ENCODE assay signal across 8 cellular contexts in genomic region chr12:7162691-7163114, GRCh38. TPM values are rescaled to one million over a fixed set of nuclear protein-coding genes. Genes with fewer than 3 reads are reported as not detected.
A peak's percentile ranks its signal among the peaks of the same experiment; 100 is the strongest.
DNase-seq lines count a peak whose midpoint lies in the region; ATAC-seq and TF ChIP-seq lines count a peak whose summit lies in the region.

No MANE protein-coding gene starts in this region.

- peak; percentile 56 for DNase-seq in activated naive CD4-positive, alpha-beta T cell treated with anti-CD3 and anti-CD28 coated beads for 36 hours
- DNase-seq in activated naive CD4-positive, alpha-beta T cell (lab: John Stamatoyannopoulos, UW) = no peak
- DNase-seq in NCI-H748 treated with DMSO at 0.1 percent for 48 hours (lab: John Stamatoyannopoulos, UW) = peak; percentile 51
- DNase-seq in T47D (ENCODE audit: low read depth in 1 of 2, low spot score in 1 of 2) = peak; percentile 9 to 62
- DNase-seq in left lung = no peak
- peak; percentile 15 to 28 for DNase-seq in stimulated activated naive CD8-positive, alpha-beta T cell treated with anti-CD3 and anti-CD28 coated beads, Interleukin-15, amount 100 ng/mL, for 72 hours
- DNase-seq in SKM-1 (lab: John Stamatoyannopoulos, UW; ENCODE audit: unreplicated experiment) = no peak

- peaks cover 0 to 16% of the 10 kb centered on the region in 2 donors for H3K27me3 ChIP-seq in left lung

- peaks cover 4% of the 10 kb centered on the region for H3K9me3 Mint-ChIP-seq in activated naive CD4-positive, alpha-beta T cell treated with anti-CD3 and anti-CD28 coated beads for 36 hours
- peaks cover 8 to 13% of the 10 kb centered on the region in 2 donors for H3K9me3 Mint-ChIP-seq in stimulated activated naive CD8-positive, alpha-beta T cell treated with anti-CD3 and anti-CD28 coated beads, Interleukin-15, amount 100 ng/mL, for 72 hours

- intact Hi-C loops in activated naive CD4-positive, alpha-beta T cell treated with anti-CD3 and anti-CD28 coated beads for 36 hours (cut with micrococcal nuclease) = loop anchor here (1.0 kb wide), 1 partner anchor 26 kb away; no protein-coding TSS in a partner anchor
- intact Hi-C loops in left lung (cut with DNase I) = no loop called here

- peaks cover 7% of the 10 kb centered on the region for H3K27me3 Mint-ChIP-seq in activated naive CD4-positive, alpha-beta T cell treated with anti-CD3 and anti-CD28 coated beads for 36 hours (ENCODE audit: low read depth)
- H3K27me3 Mint-ChIP-seq in stimulated activated naive CD8-positive, alpha-beta T cell treated with anti-CD3 and anti-CD28 coated beads, Interleukin-15, amount 100 ng/mL, for 72 hours = peaks cover 36% of the 10 kb centered on the region

- peaks cover 1% of the 10 kb centered on the region for H3K36me3 Mint-ChIP-seq in activated naive CD4-positive, alpha-beta T cell treated with anti-CD3 and anti-CD28 coated beads for 36 hours (ENCODE audit: low read depth)

- TF ChIP-seq CTCF in left lung (IDR thresholded peaks at IDR 0.05) = peak; percentile 44 to 59

- H3K36me3 ChIP-seq in left lung = peaks cover 0 to 13% of the 10 kb centered on the region in 2 donors

- ATAC-seq in left lung (peak; percentile 94), GM21447 (IDR thresholded peaks at IDR 0.05; ENCODE audit: unreplicated experiment) (no peak)
- peak; percentile 73 for ATAC-seq in stimulated activated naive CD8-positive, alpha-beta T cell treated with anti-CD3 and anti-CD28 coated beads, Interleukin-15, amount 100 ng/mL, for 72 hours

- H3K4me1 Mint-ChIP-seq in activated naive CD4-positive, alpha-beta T cell treated with anti-CD3 and anti-CD28 coated beads for 36 hours (ENCODE audit: low read depth) = peaks cover 8% of the 10 kb centered on the region
- peaks cover 11% of the 10 kb centered on the region for H3K4me1 Mint-ChIP-seq in stimulated activated naive CD8-positive, alpha-beta T cell treated with anti-CD3 and anti-CD28 coated beads, Interleukin-15, amount 100 ng/mL, for 72 hours

- in situ Hi-C loops in T47D (cut with HindIII; ENCODE audit: low pct_unique_long_range_greater_than_20kb, low sequenced_read_pairs) = no loop called here

- peak overlapping the region; percentile 44 for H3K4me3 Mint-ChIP-seq in activated naive CD4-positive, alpha-beta T cell treated with anti-CD3 and anti-CD28 coated beads for 36 hours
- peak overlapping the region; percentile 6 to 76 for H3K4me3 Mint-ChIP-seq in stimulated activated naive CD8-positive, alpha-beta T cell treated with anti-CD3 and anti-CD28 coated beads, Interleukin-15, amount 100 ng/mL, for 72 hours

- H3K9me3 ChIP-seq in left lung = peaks cover 0 to 5% of the 10 kb centered on the region in 2 donors

- H3K4me3 ChIP-seq in left lung = no peak overlapping the region

- CTCF ChIA-PET in activated naive CD4-positive, alpha-beta T cell treated with anti-CD3 and anti-CD28 coated beads for 36 hours (lab: Charles Lee) = interaction anchor here (0.5 to 1.8 kb wide), 8 partner anchors 10 to 478 kb away, joined by 3 to 9 read pairs (median 4); partner anchors contain the start of gene PEX5

- H3K27ac ChIP-seq in left lung = no peak overlapping the region

- no peak overlapping the region for H3K27ac Mint-ChIP-seq in activated naive CD4-positive, alpha-beta T cell treated with anti-CD3 and anti-CD28 coated beads for 36 hours
- no peak overlapping the region for H3K27ac Mint-ChIP-seq in stimulated activated naive CD8-positive, alpha-beta T cell treated with anti-CD3 and anti-CD28 coated beads, Interleukin-15, amount 100 ng/mL, for 72 hours

- no peaks in the 10 kb centered on the region for H3K4me1 ChIP-seq in left lung

RNA-seq across cellular contexts. Expression of gene PEX5, which starts 26.8 kb away (rescaled TPM):
- total RNA-seq in activated naive CD4-positive, alpha-beta T cell treated with anti-CD3 and anti-CD28 coated beads for 36 hours = 10 to 100 TPM; 29.7 to 30.9 TPM
- 10 to 100 TPM; 34.1 to 36.5 TPM for total RNA-seq in left lung

RNA-seq across cellular contexts. Expression of gene CLSTN3, which starts 32.5 kb away (rescaled TPM):
- 10 to 100 TPM; 18.3 to 21.8 TPM for total RNA-seq in activated naive CD4-positive, alpha-beta T cell treated with anti-CD3 and anti-CD28 coated beads for 36 hours
- 10 to 100 TPM; 30.3 to 45.8 TPM for total RNA-seq in left lung

RNA-seq across cellular contexts. Expression of gene RBP5, which starts 34.0 kb away (rescaled TPM):
- total RNA-seq in activated naive CD4-positive, alpha-beta T cell treated with anti-CD3 and anti-CD28 coated beads for 36 hours = under 1 TPM in 1 of 2 experiments, not detected in 1; 0.57 TPM
- 1 to 10 TPM; 1.2 to 2.3 TPM for total RNA-seq in left lung

RNA-seq across cellular contexts. Expression of gene C1RL, which starts 53.7 kb away (rescaled TPM):
- total RNA-seq in activated naive CD4-positive, alpha-beta T cell treated with anti-CD3 and anti-CD28 coated beads for 36 hours = 10 to 100 TPM; 10.3 to 11.5 TPM
- 10 to 100 TPM; 65.9 to 72.7 TPM for total RNA-seq in left lung

Comparison
In these comparisons a context has a peak if more than half of its experiments do, and no peak if none do; other contexts are left out.
1. DNase-seq: peak in activated naive CD4-positive, alpha-beta T cell treated with anti-CD3 and anti-CD28 coated beads for 36 hours (single experiment), NCI-H748 treated with DMSO at 0.1 percent for 48 hours (single experiment), T47D (2 of 2) and stimulated activated naive CD8-positive, alpha-beta T cell treated with anti-CD3 and anti-CD28 coated beads, Interleukin-15, amount 100 ng/mL, for 72 hours (2 of 2); none in activated naive CD4-positive, alpha-beta T cell (0 of 4), left lung (0 of 2) and SKM-1 (single experiment).